9 cellular contexts compared by ENCODE assay signal in the genomic region with DNA sequence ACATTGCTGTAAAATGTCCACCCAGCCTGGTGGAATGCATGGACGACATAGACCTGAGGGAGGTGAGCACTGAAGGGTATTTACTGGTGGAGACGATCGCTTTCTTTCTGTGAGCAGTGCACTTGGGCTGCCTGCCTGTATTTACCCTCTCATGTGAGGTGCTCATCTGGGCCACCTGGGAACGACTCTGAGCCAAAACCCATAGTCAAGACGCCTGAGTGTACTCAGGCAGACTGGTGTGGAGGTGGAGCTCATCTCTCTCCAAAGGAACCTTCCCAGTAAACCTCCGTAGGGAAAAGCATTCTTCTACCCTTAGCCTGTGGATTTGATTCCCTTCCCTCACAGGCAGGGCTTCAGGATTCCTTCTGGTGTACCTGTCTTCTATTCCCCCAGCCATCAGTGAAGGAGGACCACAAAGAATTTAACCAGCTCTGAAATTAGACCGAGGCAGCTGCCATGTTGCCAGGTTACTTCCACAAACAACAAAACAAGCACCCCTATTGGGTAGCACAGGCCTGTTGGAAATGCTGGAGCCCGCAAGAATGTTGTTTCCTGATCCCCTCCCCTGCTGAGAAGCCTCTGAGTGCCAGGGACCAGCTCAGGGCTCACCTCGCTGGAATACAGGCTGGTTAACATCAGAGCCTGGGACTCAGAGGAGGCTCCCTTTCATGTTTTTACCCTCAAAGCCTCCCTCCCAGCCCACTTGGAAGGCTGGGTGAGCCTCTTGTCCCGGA. TPM values are rescaled to one million over a fixed set of nuclear protein-coding genes. Genes with fewer than 3 reads are reported as not detected.
DNase-seq lines count a peak whose midpoint lies in the region; ATAC-seq and TF ChIP-seq lines count a peak whose summit lies in the region.
"Had no signal": no experiment of that assay in that cellular context is flagged by ENCODE, and none has a peak within 500 bp of the region (broad histone marks: within the 10 kb centered on the region; RNA-seq: fewer than 3 reads in every experiment).

No MANE protein-coding gene starts in this region.

- TF ChIP-seq EP300 in Ishikawa (IDR thresholded peaks at IDR 0.05; ENCODE audit: borderline replicate concordance) = no peak

- ATAC-seq in Panc1 (peak; percentile 34; the same call in 1 of the 2 replicates), gastrocnemius medialis (peak in 1 of 2 donors; percentile 43), GM21723 (IDR thresholded peaks at IDR 0.05; ENCODE audit: unreplicated experiment) (no peak), HG02763 (IDR thresholded peaks at IDR 0.05; ENCODE audit: unreplicated experiment) (no peak)

- no peaks in the 10 kb centered on the region for H3K27me3 ChIP-seq in Panc1 (ENCODE audit: control insufficient read depth, insufficient read depth, low read length)
- H3K27me3 ChIP-seq in gastrocnemius medialis = no peaks in the 10 kb centered on the region

- intact Hi-C loops in Panc1 (cut with micrococcal nuclease; ENCODE audit: unreplicated experiment) = no loop called here
- intact Hi-C loops in gastrocnemius medialis (cut with DNase I; ENCODE audit: low total_unique reads) = no loop called here

- H3K36me3 ChIP-seq in Panc1 (ENCODE audit: control insufficient read depth, insufficient read depth, low read length) = no peaks in the 10 kb centered on the region
- H3K36me3 ChIP-seq in gastrocnemius medialis = no peaks in the 10 kb centered on the region

- no peak for TF ChIP-seq RAD21 in Ishikawa (IDR thresholded peaks at IDR 0.05; ENCODE audit: low read depth)

- TF ChIP-seq CTCF in Panc1 (IDR thresholded peaks at IDR 0.05) = no peak
- TF ChIP-seq CTCF in gastrocnemius medialis (IDR thresholded peaks at IDR 0.05 in 4 of 5, conservative IDR thresholded peaks at IDR 0.05 in 1 of 5) = no peak

- no peak for TF ChIP-seq POLR2A in gastrocnemius medialis (IDR thresholded peaks at IDR 0.05)

- H3K4me1 ChIP-seq in Panc1 (ENCODE audit: control insufficient read depth, insufficient read depth, low read length) = no peaks in the 10 kb centered on the region
- H3K4me1 ChIP-seq in gastrocnemius medialis = peaks cover 34 to 52% of the 10 kb centered on the region in 2 donors

- H3K4me3 ChIP-seq in Panc1 (ENCODE audit: low read depth in 2 of 2, low read length in 2 of 2) = no peak overlapping the region
- no peak overlapping the region for H3K4me3 ChIP-seq in gastrocnemius medialis

- no TSS peak for BruUV-seq in Panc1 (replicated peaks; lab: Mats Ljungman, UMichigan)

- DNase-seq in Panc1 (ENCODE audit: low read depth, low spot score) (no peak), iPS DF 19.7 (ENCODE audit: low read depth, low spot score) (peak; percentile 79), gastrocnemius medialis (no peak), NOMO-1 treated with DMSO at 0.1 percent for 48 hours (lab: John Stamatoyannopoulos, UW; ENCODE audit: unreplicated experiment) (no peak)
- DNase-seq in activated effector memory CD4-positive, alpha-beta T cell treated with Interleukin-2 at 50 U/mL for 16 hours = no peak
- DNase-seq: stimulated activated CD4-positive, alpha-beta T cell treated with anti-CD3 and anti-CD28 coated beads, Interleukin-4, amount 100 ng/mL, for 1 hour had no signal

- CTCF ChIA-PET in Panc1 (lab: Charles Lee) = interaction anchor here (0.6 kb wide), 1 partner anchor 22 kb away, joined by 5 read pairs; no protein-coding TSS in a partner anchor

- no peaks in the 10 kb centered on the region for H3K9me3 ChIP-seq in Panc1 (ENCODE audit: control insufficient read depth, insufficient read depth, low read depth, low read length)
- no peaks in the 10 kb centered on the region for H3K9me3 ChIP-seq in gastrocnemius medialis

- in situ Hi-C loops in Panc1 (cut with HindIII; ENCODE audit: low pct_unique_long_range_greater_than_20kb, low sequenced_read_pairs) = no loop called here
- in situ Hi-C loops in gastrocnemius medialis (cut with MboI; ENCODE audit: low sequenced_read_pairs in 4 of 4) = no loop called here

- H3K27ac ChIP-seq in Panc1 (ENCODE audit: low read length) (no peak overlapping the region), gastrocnemius medialis (peak overlapping the region; percentile 0 to 65 (median 44))

- POLR2A ChIA-PET in Panc1 (lab: Charles Lee) = no interaction called here

TF ChIP-seq in Ishikawa, 13 proteins besides CTCF, POLR2A, EP300 and RAD21:
- TF ChIP-seq FOXM1 (IDR thresholded peaks at IDR 0.05; ENCODE audit: borderline replicate concordance, low read depth) (peak; percentile 37; the same call in 1 of the 2 replicates), TAF1 (IDR thresholded peaks at IDR 0.05; ENCODE audit: low read depth) (no peak), ZBTB7A (IDR thresholded peaks at IDR 0.05; ENCODE audit: low read depth) (no peak), TEAD4 (IDR thresholded peaks at IDR 0.05) (peak; percentile 66)
- TF ChIP-seq, protein P1, sequence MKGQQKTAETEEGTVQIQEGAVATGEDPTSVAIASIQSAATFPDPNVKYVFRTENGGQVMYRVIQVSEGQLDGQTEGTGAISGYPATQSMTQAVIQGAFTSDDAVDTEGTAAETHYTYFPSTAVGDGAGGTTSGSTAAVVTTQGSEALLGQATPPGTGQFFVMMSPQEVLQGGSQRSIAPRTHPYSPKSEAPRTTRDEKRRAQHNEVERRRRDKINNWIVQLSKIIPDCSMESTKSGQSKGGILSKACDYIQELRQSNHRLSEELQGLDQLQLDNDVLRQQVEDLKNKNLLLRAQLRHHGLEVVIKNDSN (IDR thresholded peaks at IDR 0.05) = no peak

RNA-seq across cellular contexts. Expression of a gene that starts 47.5 kb away (rescaled TPM):
- total RNA-seq in Panc1 (2021; ENCODE audit: unreplicated experiment) (0.90 TPM), gastrocnemius medialis (not detected)
- polyA plus RNA-seq in Panc1 (2012; ENCODE audit: insufficient read length) = 0.48 TPM
